In the genomic region with DNA sequence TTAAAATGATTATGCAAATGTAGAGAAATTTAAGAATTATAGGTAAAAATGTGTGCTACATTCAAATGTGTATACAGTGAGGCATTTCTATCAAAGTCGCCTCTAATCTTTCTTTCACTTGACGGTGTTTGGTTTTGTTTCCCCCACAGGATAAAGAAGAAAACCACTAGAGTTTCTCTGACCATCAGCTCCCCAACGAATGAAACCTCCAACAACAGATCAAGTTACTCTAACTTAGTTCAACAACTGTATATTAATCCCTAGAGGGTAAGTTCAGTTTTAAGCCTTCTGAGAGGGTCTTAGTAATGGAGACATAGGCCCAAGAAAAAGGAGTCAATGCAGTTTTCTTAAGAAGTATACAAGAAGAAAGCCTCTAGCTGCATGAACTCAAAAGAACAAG, we compare ENCODE assay signal across 2 cellular contexts.
TF ChIP-seq lines count a peak whose summit lies in the region.

No MANE protein-coding gene starts in this region.

TF ChIP-seq in HEK293T, 16 proteins besides CTCF, POLR2A, EP300 and RAD21:
- no peak for TF ChIP-seq SUZ12 (IDR thresholded peaks at IDR 0.05)
- TF ChIP-seq CTBP1 (IDR thresholded peaks at IDR 0.05; ENCODE audit: borderline replicate concordance): no peak
- no peak for TF ChIP-seq ARNT (IDR thresholded peaks at IDR 0.05)
- TF ChIP-seq, protein P1, sequence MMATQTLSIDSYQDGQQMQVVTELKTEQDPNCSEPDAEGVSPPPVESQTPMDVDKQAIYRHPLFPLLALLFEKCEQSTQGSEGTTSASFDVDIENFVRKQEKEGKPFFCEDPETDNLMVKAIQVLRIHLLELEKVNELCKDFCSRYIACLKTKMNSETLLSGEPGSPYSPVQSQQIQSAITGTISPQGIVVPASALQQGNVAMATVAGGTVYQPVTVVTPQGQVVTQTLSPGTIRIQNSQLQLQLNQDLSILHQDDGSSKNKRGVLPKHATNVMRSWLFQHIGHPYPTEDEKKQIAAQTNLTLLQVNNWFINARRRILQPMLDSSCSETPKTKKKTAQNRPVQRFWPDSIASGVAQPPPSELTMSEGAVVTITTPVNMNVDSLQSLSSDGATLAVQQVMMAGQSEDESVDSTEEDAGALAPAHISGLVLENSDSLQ (IDR thresholded peaks at IDR 0.05): no peak
- TF ChIP-seq FOXK2 (IDR thresholded peaks at IDR 0.05): no peak
- TF ChIP-seq SP1 (IDR thresholded peaks at IDR 0.05): no peak
- TF ChIP-seq FOXA1 (IDR thresholded peaks at IDR 0.05): no peak
- no peak for TF ChIP-seq HDGF (IDR thresholded peaks at IDR 0.05; ENCODE audit: borderline replicate concordance)
- no peak for TF ChIP-seq ELF4 (IDR thresholded peaks at IDR 0.05)
- TF ChIP-seq TARDBP (IDR thresholded peaks at IDR 0.05): no peak
- TF ChIP-seq NFRKB (IDR thresholded peaks at IDR 0.05): no peak
- no peak for TF ChIP-seq FOXM1 (IDR thresholded peaks at IDR 0.05; ENCODE audit: borderline replicate concordance)
- TF ChIP-seq L3MBTL2 (conservative IDR thresholded peaks at IDR 0.05): no peak
- TF ChIP-seq BHLHE40 (IDR thresholded peaks at IDR 0.05; ENCODE audit: borderline replicate concordance): no peak
- no peak for TF ChIP-seq LEF1 (IDR thresholded peaks at IDR 0.05; ENCODE audit: borderline replicate concordance)
- TF ChIP-seq ZNF384 (IDR thresholded peaks at IDR 0.05): no peak

TF ChIP-seq in HepG2, 621 proteins besides CTCF, POLR2A, EP300 and RAD21:
- TF ChIP-seq KLF13 (CRISPR knock-in tag; IDR thresholded peaks at IDR 0.05) (no peak), ATF7 (IDR thresholded peaks at IDR 0.05) (no peak), ATF7 (CRISPR knock-in tag; IDR thresholded peaks at IDR 0.05) (no peak), ZNF577 (CRISPR knock-in tag; IDR thresholded peaks at IDR 0.05; ENCODE audit: borderline replicate concordance, low read depth) (no peak), DNMT1 (CRISPR knock-in tag; IDR thresholded peaks at IDR 0.05) (no peak), TAF15 (IDR thresholded peaks at IDR 0.05; ENCODE audit: low read depth, low read length, poor library complexity, severe bottlenecking) (no peak), ZNF446 (CRISPR knock-in tag; IDR thresholded peaks at IDR 0.05) (no peak), ZNF7 (CRISPR knock-in tag; IDR thresholded peaks at IDR 0.05) (no peak), ESRRA (CRISPR knock-in tag; IDR thresholded peaks at IDR 0.05; ENCODE audit: low read depth) (no peak), MAFG (CRISPR knock-in tag; IDR thresholded peaks at IDR 0.05) (no peak)
- TF ChIP-seq, protein P2, sequence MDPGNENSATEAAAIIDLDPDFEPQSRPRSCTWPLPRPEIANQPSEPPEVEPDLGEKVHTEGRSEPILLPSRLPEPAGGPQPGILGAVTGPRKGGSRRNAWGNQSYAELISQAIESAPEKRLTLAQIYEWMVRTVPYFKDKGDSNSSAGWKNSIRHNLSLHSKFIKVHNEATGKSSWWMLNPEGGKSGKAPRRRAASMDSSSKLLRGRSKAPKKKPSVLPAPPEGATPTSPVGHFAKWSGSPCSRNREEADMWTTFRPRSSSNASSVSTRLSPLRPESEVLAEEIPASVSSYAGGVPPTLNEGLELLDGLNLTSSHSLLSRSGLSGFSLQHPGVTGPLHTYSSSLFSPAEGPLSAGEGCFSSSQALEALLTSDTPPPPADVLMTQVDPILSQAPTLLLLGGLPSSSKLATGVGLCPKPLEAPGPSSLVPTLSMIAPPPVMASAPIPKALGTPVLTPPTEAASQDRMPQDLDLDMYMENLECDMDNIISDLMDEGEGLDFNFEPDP (CRISPR knock-in tag; conservative IDR thresholded peaks at IDR 0.05): no peak
- TF ChIP-seq, protein P3, sequence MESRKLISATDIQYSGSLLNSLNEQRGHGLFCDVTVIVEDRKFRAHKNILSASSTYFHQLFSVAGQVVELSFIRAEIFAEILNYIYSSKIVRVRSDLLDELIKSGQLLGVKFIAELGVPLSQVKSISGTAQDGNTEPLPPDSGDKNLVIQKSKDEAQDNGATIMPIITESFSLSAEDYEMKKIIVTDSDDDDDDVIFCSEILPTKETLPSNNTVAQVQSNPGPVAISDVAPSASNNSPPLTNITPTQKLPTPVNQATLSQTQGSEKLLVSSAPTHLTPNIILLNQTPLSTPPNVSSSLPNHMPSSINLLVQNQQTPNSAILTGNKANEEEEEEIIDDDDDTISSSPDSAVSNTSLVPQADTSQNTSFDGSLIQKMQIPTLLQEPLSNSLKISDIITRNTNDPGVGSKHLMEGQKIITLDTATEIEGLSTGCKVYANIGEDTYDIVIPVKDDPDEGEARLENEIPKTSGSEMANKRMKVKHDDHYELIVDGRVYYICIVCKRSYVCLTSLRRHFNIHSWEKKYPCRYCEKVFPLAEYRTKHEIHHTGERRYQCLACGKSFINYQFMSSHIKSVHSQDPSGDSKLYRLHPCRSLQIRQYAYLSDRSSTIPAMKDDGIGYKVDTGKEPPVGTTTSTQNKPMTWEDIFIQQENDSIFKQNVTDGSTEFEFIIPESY (CRISPR knock-in tag; IDR thresholded peaks at IDR 0.05): no peak
- TF ChIP-seq, protein P4, sequence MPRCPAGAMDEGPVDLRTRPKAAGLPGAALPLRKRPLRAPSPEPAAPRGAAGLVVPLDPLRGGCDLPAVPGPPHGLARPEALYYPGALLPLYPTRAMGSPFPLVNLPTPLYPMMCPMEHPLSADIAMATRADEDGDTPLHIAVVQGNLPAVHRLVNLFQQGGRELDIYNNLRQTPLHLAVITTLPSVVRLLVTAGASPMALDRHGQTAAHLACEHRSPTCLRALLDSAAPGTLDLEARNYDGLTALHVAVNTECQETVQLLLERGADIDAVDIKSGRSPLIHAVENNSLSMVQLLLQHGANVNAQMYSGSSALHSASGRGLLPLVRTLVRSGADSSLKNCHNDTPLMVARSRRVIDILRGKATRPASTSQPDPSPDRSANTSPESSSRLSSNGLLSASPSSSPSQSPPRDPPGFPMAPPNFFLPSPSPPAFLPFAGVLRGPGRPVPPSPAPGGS (CRISPR knock-in tag; IDR thresholded peaks at IDR 0.05): no peak
- TF ChIP-seq, protein P5, sequence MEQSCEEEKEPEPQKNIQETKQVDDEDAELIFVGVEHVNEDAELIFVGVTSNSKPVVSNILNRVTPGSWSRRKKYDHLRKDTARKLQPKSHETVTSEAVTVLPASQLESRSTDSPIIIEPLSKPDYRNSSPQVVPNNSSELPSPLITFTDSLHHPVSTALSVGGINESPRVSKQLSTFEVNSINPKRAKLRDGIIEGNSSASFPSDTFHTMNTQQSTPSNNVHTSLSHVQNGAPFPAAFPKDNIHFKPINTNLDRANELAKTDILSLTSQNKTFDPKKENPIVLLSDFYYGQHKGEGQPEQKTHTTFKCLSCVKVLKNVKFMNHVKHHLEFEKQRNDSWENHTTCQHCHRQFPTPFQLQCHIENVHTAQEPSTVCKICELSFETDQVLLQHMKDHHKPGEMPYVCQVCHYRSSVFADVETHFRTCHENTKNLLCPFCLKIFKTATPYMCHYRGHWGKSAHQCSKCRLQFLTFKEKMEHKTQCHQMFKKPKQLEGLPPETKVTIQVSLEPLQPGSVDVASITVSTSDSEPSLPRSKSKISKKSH (CRISPR knock-in tag; IDR thresholded peaks at IDR 0.05; ENCODE audit: borderline replicate concordance): no peak
- TF ChIP-seq, protein P6, sequence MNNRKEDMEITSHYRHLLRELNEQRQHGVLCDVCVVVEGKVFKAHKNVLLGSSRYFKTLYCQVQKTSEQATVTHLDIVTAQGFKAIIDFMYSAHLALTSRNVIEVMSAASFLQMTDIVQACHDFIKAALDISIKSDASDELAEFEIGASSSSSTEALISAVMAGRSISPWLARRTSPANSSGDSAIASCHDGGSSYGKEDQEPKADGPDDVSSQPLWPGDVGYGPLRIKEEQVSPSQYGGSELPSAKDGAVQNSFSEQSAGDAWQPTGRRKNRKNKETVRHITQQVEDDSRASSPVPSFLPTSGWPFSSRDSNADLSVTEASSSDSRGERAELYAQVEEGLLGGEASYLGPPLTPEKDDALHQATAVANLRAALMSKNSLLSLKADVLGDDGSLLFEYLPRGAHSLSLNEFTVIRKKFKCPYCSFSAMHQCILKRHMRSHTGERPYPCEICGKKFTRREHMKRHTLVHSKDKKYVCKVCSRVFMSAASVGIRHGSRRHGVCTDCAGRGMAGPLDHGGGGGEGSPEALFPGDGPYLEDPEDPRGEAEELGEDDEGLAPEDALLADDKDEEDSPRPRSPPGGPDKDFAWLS (CRISPR knock-in tag; IDR thresholded peaks at IDR 0.05; ENCODE audit: borderline replicate concordance): no peak
- TF ChIP-seq, protein P7, sequence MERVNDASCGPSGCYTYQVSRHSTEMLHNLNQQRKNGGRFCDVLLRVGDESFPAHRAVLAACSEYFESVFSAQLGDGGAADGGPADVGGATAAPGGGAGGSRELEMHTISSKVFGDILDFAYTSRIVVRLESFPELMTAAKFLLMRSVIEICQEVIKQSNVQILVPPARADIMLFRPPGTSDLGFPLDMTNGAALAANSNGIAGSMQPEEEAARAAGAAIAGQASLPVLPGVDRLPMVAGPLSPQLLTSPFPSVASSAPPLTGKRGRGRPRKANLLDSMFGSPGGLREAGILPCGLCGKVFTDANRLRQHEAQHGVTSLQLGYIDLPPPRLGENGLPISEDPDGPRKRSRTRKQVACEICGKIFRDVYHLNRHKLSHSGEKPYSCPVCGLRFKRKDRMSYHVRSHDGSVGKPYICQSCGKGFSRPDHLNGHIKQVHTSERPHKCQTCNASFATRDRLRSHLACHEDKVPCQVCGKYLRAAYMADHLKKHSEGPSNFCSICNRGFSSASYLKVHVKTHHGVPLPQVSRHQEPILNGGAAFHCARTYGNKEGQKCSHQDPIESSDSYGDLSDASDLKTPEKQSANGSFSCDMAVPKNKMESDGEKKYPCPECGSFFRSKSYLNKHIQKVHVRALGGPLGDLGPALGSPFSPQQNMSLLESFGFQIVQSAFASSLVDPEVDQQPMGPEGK (CRISPR knock-in tag; IDR thresholded peaks at IDR 0.05): no peak
